16 cellular contexts compared by ENCODE assay signal in genomic region chr15:56752986-56753385, GRCh38. TPM values are rescaled to one million over a fixed set of nuclear protein-coding genes. Genes with fewer than 3 reads are reported as not detected.
DNase-seq lines count a peak whose midpoint lies in the region; ATAC-seq and TF ChIP-seq lines count a peak whose summit lies in the region.
"Had no signal": no experiment of that assay in that cellular context is flagged by ENCODE, and none has a peak within 500 bp of the region (broad histone marks: within the 10 kb centered on the region; RNA-seq: fewer than 3 reads in every experiment).

No MANE protein-coding gene starts in this region.

- H3K79me1 ChIP-seq in IMR-90 (ENCODE audit: low read depth in 1 of 2, low read length in 2 of 2) = no peaks in the 10 kb centered on the region

- POLR2A ChIA-PET in IMR-90 (lab: Charles Lee; ENCODE audit: unreplicated experiment) = no interaction called here

- TF ChIP-seq CTCF in IMR-90 (conservative IDR thresholded peaks at IDR 0.05; ENCODE audit: low read depth, low read length) = no peak
- no peak for TF ChIP-seq CTCF in fibroblast of the aortic adventitia (IDR thresholded peaks at IDR 0.05; ENCODE audit: insufficient read depth, low read length)
- no peak for TF ChIP-seq CTCF in esophagus muscularis mucosa (IDR thresholded peaks at IDR 0.05)

- no TSS peak for BruUV-seq in IMR-90 (replicated peaks; lab: Mats Ljungman, UMichigan)

- no peak overlapping the region for H4K8ac ChIP-seq in IMR-90 (ENCODE audit: low read depth in 2 of 2, low read length in 2 of 2)

- in situ Hi-C loops in IMR-90 (cut with MboI; ENCODE audit: low sequenced_read_pairs) = no loop called here

- H3K4me1 ChIP-seq in IMR-90 (ENCODE audit: control insufficient read depth, insufficient read depth, low read length) (no peaks in the 10 kb centered on the region; the same call in 1 of the 2 replicates), esophagus muscularis mucosa (peaks cover 0 to 17% (median 6%) of the 10 kb centered on the region in 4 donors)
- H3K4me1 ChIP-seq: BLaER1, Caco-2 had no signal

- no peak for TF ChIP-seq EP300 in esophagus muscularis mucosa (IDR thresholded peaks at IDR 0.05)

- dilution Hi-C loops in IMR-90 (cut with HindIII; ENCODE audit: low sequenced_read_pairs, unreplicated experiment) = no loop called here

- H3K14ac ChIP-seq in IMR-90 (replicated peaks; ENCODE audit: low read depth, low read length) = no peak overlapping the region

- H4K5ac ChIP-seq in IMR-90 (ENCODE audit: low read depth, low read length) = no peak overlapping the region

- H3K27me3 ChIP-seq in IMR-90 (ENCODE audit: control insufficient read depth, insufficient read depth, low read length) (no peaks in the 10 kb centered on the region), esophagus muscularis mucosa (no peaks in the 10 kb centered on the region)
- H3K27me3 ChIP-seq: BLaER1 had no signal

- H3K4me3 ChIP-seq in IMR-90 (ENCODE audit: insufficient read depth, low read depth, low read length) = no peak overlapping the region
- no peak overlapping the region for H3K4me3 ChIP-seq in fibroblast of the aortic adventitia (ENCODE audit: low read depth, low read length)
- no peak overlapping the region for H3K4me3 ChIP-seq in esophagus muscularis mucosa
- H3K4me3 ChIP-seq: BLaER1, GM23338 had no signal

- H3K27ac ChIP-seq in IMR-90 (ENCODE audit: insufficient read depth, low read length) (no peak overlapping the region), esophagus muscularis mucosa (replicated peaks in 1 of 4) (no peak overlapping the region)
- H3K27ac ChIP-seq: BLaER1, C4-2B had no signal

- no peak overlapping the region for H2AK5ac ChIP-seq in IMR-90 (ENCODE audit: low read depth, low read length)

- no peak overlapping the region for H2BK120ac ChIP-seq in IMR-90 (ENCODE audit: low read depth, low read length)

- no peak overlapping the region for H2BK20ac ChIP-seq in IMR-90 (ENCODE audit: low read depth, low read length)

- H3K23ac ChIP-seq in IMR-90 (ENCODE audit: low read depth, low read length) = no peak overlapping the region

- no peaks in the 10 kb centered on the region for H4K20me1 ChIP-seq in IMR-90 (ENCODE audit: insufficient read depth, low read length)
- H4K20me1 ChIP-seq: BLaER1 had no signal

- no peak for DNase-seq in IMR-90
- DNase-seq in amniotic epithelial cell (ENCODE audit: low read depth) = peak; percentile 70
- DNase-seq in fibroblast of the aortic adventitia (ENCODE audit: low read depth) = peak; percentile 35
- no peak for DNase-seq in esophagus muscularis mucosa (ENCODE audit: extremely low spot score)
- DNase-seq in activated gamma-delta T cell treated with Interleukin-2 at 50 U/mL for 16 hours = no peak
- DNase-seq: Caco-2; CD4-positive, CD25-positive, alpha-beta regulatory T cell; CD8-positive, alpha-beta T cell; DMS153; DND-41; H9 had no signal

- no peak overlapping the region for H3K9ac ChIP-seq in IMR-90 (ENCODE audit: low read depth, low read length)
- H3K9ac ChIP-seq: BLaER1 had no signal

- H3K56ac ChIP-seq in IMR-90 (ENCODE audit: extremely low read depth, insufficient read depth, low read length) = no peak overlapping the region

- intact Hi-C loops in IMR-90 (cut with micrococcal nuclease) = no loop called here
- intact Hi-C loops in esophagus muscularis mucosa (cut with DNase I) = no loop called here

- no peak for TF ChIP-seq RAD21 in IMR-90 (IDR thresholded peaks at IDR 0.05; ENCODE audit: low read length)

- no peak for ATAC-seq in IMR-90 (ENCODE audit: low read depth)
- no peak for ATAC-seq in activated CD4-positive, CD25-positive, alpha-beta regulatory T cell treated with anti-CD3 and anti-CD28 coated beads, Interleukin-2, amount 50 U/mL, for 24 hours
- ATAC-seq: CD8-positive, alpha-beta T cell; GM23338; HCT116 had no signal

- no peak overlapping the region for H2BK15ac ChIP-seq in IMR-90 (ENCODE audit: low read depth, low read length)

- no peak overlapping the region for H3K4ac ChIP-seq in IMR-90 (ENCODE audit: low read depth, low read length)

- H3K9me3 ChIP-seq in IMR-90 (ENCODE audit: control insufficient read depth, insufficient read depth, low read length) (no peaks in the 10 kb centered on the region), esophagus muscularis mucosa (no peaks in the 10 kb centered on the region)
- H3K9me3 ChIP-seq: BLaER1, Caco-2 had no signal

- H3K36me3 ChIP-seq in IMR-90 (ENCODE audit: control insufficient read depth, insufficient read depth, low read length) (no peaks in the 10 kb centered on the region), esophagus muscularis mucosa (no peaks in the 10 kb centered on the region)
- H3K36me3 ChIP-seq: BLaER1 had no signal

- H3K4me2 ChIP-seq in IMR-90 (ENCODE audit: low read depth, low read length) = no peak overlapping the region
- H3K4me2 ChIP-seq: BLaER1, GM23338 had no signal

- WGBS in IMR-90 (ENCODE audit: extremely low coverage in 2 of 2, insufficient read length in 1 of 2), 2 experiments = 100% methylated on average over 1 of the region's 1 CpG; no CpG with 5 or more reads in 1 of the 2 experiments
- WGBS in esophagus muscularis mucosa = 98% methylated on average over 1 of the region's 1 CpG

- H2BK5ac ChIP-seq in IMR-90 (ENCODE audit: low read depth, low read length, poor library complexity, severe bottlenecking) = no peak overlapping the region

- no peak overlapping the region for H2AFZ ChIP-seq in IMR-90 (replicated peaks; ENCODE audit: low read length, poor library complexity)
- H2AFZ ChIP-seq: GM23338 had no signal

- H3K9me1 ChIP-seq in IMR-90 (ENCODE audit: insufficient read depth, low read length) = no peaks in the 10 kb centered on the region; the same call in 1 of the 2 replicates

- no peak overlapping the region for H3K18ac ChIP-seq in IMR-90 (ENCODE audit: low read depth, low read length)

- no peak overlapping the region for H2AK9ac ChIP-seq in IMR-90 (replicated peaks; ENCODE audit: low read depth, low read length, poor library complexity)

- H4K91ac ChIP-seq in IMR-90 (ENCODE audit: insufficient read depth, low read depth, low read length) = no peak overlapping the region

- TF ChIP-seq POLR2A in IMR-90 (IDR thresholded peaks at IDR 0.05; ENCODE audit: low read depth, low read length) = no peak
- no peak for TF ChIP-seq POLR2A in esophagus muscularis mucosa (IDR thresholded peaks at IDR 0.05; ENCODE audit: low read depth)

- CTCF ChIA-PET in IMR-90 (lab: Yijun Ruan, JAX) = no interaction called here

TF ChIP-seq in IMR-90, 13 proteins besides CTCF, POLR2A, EP300 and RAD21:
- TF ChIP-seq, protein P1, sequence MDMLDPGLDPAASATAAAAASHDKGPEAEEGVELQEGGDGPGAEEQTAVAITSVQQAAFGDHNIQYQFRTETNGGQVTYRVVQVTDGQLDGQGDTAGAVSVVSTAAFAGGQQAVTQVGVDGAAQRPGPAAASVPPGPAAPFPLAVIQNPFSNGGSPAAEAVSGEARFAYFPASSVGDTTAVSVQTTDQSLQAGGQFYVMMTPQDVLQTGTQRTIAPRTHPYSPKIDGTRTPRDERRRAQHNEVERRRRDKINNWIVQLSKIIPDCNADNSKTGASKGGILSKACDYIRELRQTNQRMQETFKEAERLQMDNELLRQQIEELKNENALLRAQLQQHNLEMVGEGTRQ (IDR thresholded peaks at IDR 0.05; ENCODE audit: low read depth, low read length) = no peak
- peak; percentile 19; the same call in 1 of the 2 replicates for TF ChIP-seq CEBPB (IDR thresholded peaks at IDR 0.05; ENCODE audit: low read depth, low read length)

RNA-seq across cellular contexts. Expression of gene ZNF280D, which starts 19.7 kb away (rescaled TPM):
- total RNA-seq in IMR-90 (2012; rRNA removed) (21.0 and 28.6 TPM in 2 replicates), fibroblast of the aortic adventitia (ENCODE audit: low replicate concordance) (30.9 and 55.3 TPM in 2 replicates), esophagus muscularis mucosa (10 to 100 TPM; 44.9 to 73.9 (median 52.4) TPM)
- 7.3 and 8.3 TPM in 2 replicates for polyA plus RNA-seq in IMR-90 (2012; rRNA removed)
- 0.76 and 1.2 TPM in 2 replicates for polyA plus RNA-seq in IMR-90 (2012; cell fraction: cytosol; rRNA removed)
- polyA plus RNA-seq in IMR-90 (2012; cell fraction: nucleus; rRNA removed; ENCODE audit: low replicate concordance) = 1.6 and 21.6 TPM in 2 replicates

Comparison
In these comparisons a context has a peak if more than half of its experiments do, and no peak if none do; other contexts are left out.
1. DNase-seq: peak in amniotic epithelial cell (single experiment) and fibroblast of the aortic adventitia (single experiment); none in IMR-90 (single experiment), esophagus muscularis mucosa (single experiment) and activated gamma-delta T cell treated with Interleukin-2 at 50 U/mL for 16 hours (single experiment).